Comparison of ENCODE assay signal across 2 cellular contexts in genomic region chrX:3377560-3377959, GRCh38.
TF ChIP-seq lines count a peak whose summit lies in the region.

No MANE protein-coding gene starts in this region.

TF ChIP-seq in HepG2, 621 proteins besides CTCF, POLR2A, EP300 and RAD21:
- TF ChIP-seq IRF2 (CRISPR knock-in tag; IDR thresholded peaks at IDR 0.05), result no peak
- TF ChIP-seq MNT (IDR thresholded peaks at IDR 0.05), result peak; percentile 95
- no peak for TF ChIP-seq FOXP1 (IDR thresholded peaks at IDR 0.05)
- TF ChIP-seq FOXP1 (CRISPR knock-in tag; IDR thresholded peaks at IDR 0.05), result no peak
- TF ChIP-seq AKAP8 (CRISPR knock-in tag; IDR thresholded peaks at IDR 0.05), result no peak
- TF ChIP-seq CENPT (CRISPR knock-in tag; IDR thresholded peaks at IDR 0.05; ENCODE audit: low read depth), result no peak
- no peak for TF ChIP-seq ZNF784 (CRISPR knock-in tag; IDR thresholded peaks at IDR 0.05; ENCODE audit: borderline replicate concordance)

TF ChIP-seq in GM12878, 131 proteins besides CTCF, POLR2A, EP300 and RAD21:
- no peak for TF ChIP-seq E2F8 (IDR thresholded peaks at IDR 0.05; ENCODE audit: low read depth, partially characterized antibody)
- TF ChIP-seq BCL3 (IDR thresholded peaks at IDR 0.05; ENCODE audit: borderline replicate concordance, insufficient read depth, low read depth, low read length, poor library complexity, severe bottlenecking), result peak; percentile 77
- TF ChIP-seq ZBED1 (IDR thresholded peaks at IDR 0.05; ENCODE audit: borderline replicate concordance), result no peak
- no peak for TF ChIP-seq EZH2 (IDR thresholded peaks at IDR 0.05; ENCODE audit: borderline replicate concordance, control insufficient read depth, low read depth, low read length)
- peak; percentile 39 for TF ChIP-seq NR2C2 (IDR thresholded peaks at IDR 0.05; ENCODE audit: borderline replicate concordance, control insufficient read depth, insufficient read length, low read depth)
- TF ChIP-seq MEF2B (IDR thresholded peaks at IDR 0.05; ENCODE audit: partially characterized antibody, poor library complexity, severe bottlenecking), result no peak
TF ChIP-seq in GM12878: peak in this region for 2.
